1 cellular context compared by ENCODE assay signal in the genomic region with DNA sequence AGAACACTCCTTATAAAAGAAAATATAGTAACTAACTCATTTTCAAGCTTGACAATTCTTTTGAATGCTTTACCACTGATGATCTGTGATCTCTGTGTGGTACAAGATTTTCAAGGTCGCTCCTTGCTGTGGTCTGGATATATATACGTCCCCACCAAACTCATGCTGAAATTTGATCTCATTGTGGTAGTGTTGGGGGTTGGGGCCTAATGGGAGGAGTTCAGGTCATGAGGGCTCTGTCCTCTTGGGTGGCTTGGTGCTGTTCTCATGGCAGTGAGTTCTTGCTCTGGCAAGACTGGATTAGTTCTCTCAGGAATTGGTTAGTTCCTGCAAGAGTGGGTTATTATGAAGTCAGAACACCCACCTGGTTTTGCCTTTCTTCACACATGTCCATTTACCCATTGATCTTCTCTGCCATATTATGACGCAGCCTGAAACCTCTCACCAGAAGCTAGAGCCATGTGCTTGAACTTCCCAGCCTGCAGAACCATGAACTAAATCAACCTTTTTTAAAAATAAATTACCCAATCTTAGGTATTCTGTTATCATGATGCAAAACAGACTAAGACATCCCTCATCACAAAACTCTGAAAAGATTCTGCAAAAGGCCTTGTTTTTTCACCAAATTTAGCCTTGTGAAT.
TF ChIP-seq lines count a peak whose summit lies in the region.

No MANE protein-coding gene starts in this region.

TF ChIP-seq in GM23338, 12 proteins besides CTCF, POLR2A, EP300 and RAD21 (continued from another document):
- no peak for TF ChIP-seq ZNF331 (CRISPR knock-in tag; IDR thresholded peaks at IDR 0.05; ENCODE audit: low read depth)
- no peak for TF ChIP-seq EZH2 (IDR thresholded peaks at IDR 0.05; ENCODE audit: low read depth, unreplicated experiment)
- TF ChIP-seq, protein P1, sequence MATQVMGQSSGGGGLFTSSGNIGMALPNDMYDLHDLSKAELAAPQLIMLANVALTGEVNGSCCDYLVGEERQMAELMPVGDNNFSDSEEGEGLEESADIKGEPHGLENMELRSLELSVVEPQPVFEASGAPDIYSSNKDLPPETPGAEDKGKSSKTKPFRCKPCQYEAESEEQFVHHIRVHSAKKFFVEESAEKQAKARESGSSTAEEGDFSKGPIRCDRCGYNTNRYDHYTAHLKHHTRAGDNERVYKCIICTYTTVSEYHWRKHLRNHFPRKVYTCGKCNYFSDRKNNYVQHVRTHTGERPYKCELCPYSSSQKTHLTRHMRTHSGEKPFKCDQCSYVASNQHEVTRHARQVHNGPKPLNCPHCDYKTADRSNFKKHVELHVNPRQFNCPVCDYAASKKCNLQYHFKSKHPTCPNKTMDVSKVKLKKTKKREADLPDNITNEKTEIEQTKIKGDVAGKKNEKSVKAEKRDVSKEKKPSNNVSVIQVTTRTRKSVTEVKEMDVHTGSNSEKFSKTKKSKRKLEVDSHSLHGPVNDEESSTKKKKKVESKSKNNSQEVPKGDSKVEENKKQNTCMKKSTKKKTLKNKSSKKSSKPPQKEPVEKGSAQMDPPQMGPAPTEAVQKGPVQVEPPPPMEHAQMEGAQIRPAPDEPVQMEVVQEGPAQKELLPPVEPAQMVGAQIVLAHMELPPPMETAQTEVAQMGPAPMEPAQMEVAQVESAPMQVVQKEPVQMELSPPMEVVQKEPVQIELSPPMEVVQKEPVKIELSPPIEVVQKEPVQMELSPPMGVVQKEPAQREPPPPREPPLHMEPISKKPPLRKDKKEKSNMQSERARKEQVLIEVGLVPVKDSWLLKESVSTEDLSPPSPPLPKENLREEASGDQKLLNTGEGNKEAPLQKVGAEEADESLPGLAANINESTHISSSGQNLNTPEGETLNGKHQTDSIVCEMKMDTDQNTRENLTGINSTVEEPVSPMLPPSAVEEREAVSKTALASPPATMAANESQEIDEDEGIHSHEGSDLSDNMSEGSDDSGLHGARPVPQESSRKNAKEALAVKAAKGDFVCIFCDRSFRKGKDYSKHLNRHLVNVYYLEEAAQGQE (IDR thresholded peaks at IDR 0.05; ENCODE audit: unreplicated experiment): no peak
- TF ChIP-seq JUNB (IDR thresholded peaks at IDR 0.05; ENCODE audit: unreplicated experiment): no peak
